Comparison of ENCODE assay signal across 1 cellular context in the genomic region with DNA sequence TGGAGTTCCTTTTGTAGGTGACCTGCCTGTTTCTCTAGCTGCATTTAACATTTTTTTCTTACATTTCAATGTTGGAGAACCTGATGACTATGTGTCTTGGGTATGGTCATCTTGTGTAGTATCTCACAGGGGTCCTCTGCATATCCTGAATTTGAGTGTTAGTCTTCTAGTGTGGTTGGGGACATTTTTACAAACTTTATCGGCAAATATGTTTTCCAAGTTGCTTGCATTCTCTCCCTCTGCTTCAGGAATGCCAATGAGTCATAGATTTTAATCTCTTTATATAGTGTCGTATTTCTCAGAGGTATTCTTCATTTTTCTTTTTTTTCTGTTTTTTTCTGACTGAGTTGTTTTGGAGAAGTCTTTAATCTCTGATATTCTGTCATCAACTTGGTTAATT.
TF ChIP-seq lines count a peak whose summit lies in the region.

No MANE protein-coding gene starts in this region.

TF ChIP-seq in IMR-90, 13 proteins besides CTCF, POLR2A, EP300 and RAD21 (continued from another document):
- TF ChIP-seq, protein P1, sequence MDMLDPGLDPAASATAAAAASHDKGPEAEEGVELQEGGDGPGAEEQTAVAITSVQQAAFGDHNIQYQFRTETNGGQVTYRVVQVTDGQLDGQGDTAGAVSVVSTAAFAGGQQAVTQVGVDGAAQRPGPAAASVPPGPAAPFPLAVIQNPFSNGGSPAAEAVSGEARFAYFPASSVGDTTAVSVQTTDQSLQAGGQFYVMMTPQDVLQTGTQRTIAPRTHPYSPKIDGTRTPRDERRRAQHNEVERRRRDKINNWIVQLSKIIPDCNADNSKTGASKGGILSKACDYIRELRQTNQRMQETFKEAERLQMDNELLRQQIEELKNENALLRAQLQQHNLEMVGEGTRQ (IDR thresholded peaks at IDR 0.05; ENCODE audit: low read depth, low read length): no peak
- TF ChIP-seq CHD1 (IDR thresholded peaks at IDR 0.05; ENCODE audit: low read depth, low read length) (no peak), FOS (IDR thresholded peaks at IDR 0.05; ENCODE audit: low read depth, low read length) (peak; percentile 51; the same call in 1 of the 2 replicates), MXI1 (IDR thresholded peaks at IDR 0.05; ENCODE audit: borderline replicate concordance, low read depth, low read length) (no peak)
